Comparison of ENCODE assay signal across 10 cellular contexts in genomic region chr17:74211141-74211928, GRCh38. TPM values are rescaled to one million over a fixed set of nuclear protein-coding genes. Genes with fewer than 3 reads are reported as not detected.
DNase-seq lines count a peak whose midpoint lies in the region; ATAC-seq, FAIRE-seq and TF ChIP-seq lines count a peak whose summit lies in the region.
"Had no signal": no experiment of that assay in that cellular context is flagged by ENCODE, and none has a peak within 500 bp of the region (broad histone marks: within the 10 kb centered on the region; RNA-seq: fewer than 3 reads in every experiment).

No MANE protein-coding gene starts in this region.

- H3K9me3 ChIP-seq in heart left ventricle (no peaks in the 10 kb centered on the region), thoracic aorta (no peaks in the 10 kb centered on the region), kidney (ENCODE audit: control insufficient read depth in 1 of 2, low read length in 2 of 2) (no peaks in the 10 kb centered on the region)
- H3K9me3 ChIP-seq: left lung had no signal

- peak; percentile 34 for DNase-seq in activated T-cell treated with anti-CD3 and anti-CD28 coated beads for 48 hours (ENCODE audit: low read depth)
- no peak for DNase-seq in activated T-cell treated with anti-CD3 and anti-CD28 coated beads for 4 hours
- no peak for DNase-seq in activated T-cell treated with anti-CD3 and anti-CD28 coated beads, Interleukin-2, amount 50 U/mL, for 4 hours
- no peak for DNase-seq in heart left ventricle
- DNase-seq in thoracic aorta (ENCODE audit: low spot score) = no peak
- no peak for DNase-seq in NK-92 treated with Interleukin-12 subunit alpha and Interleukin-12 subunit beta, amount 100 ng/mL, for 24 hours (lab: John Stamatoyannopoulos, UW)
- no peak for DNase-seq in middle frontal gyrus (ENCODE audit: extremely low spot score, low spot score)
- DNase-seq in kidney = no peak
- DNase-seq: NCI-H748 treated with DMSO at 0.1 percent for 48 hours had no signal

- H3K4me3 ChIP-seq in heart left ventricle (peak overlapping the region in 10 of 12 donors; percentile 49 to 74 (median 64)), thoracic aorta (peak overlapping the region; percentile 92), kidney (ENCODE audit: low read length in 2 of 2) (peak overlapping the region in 1 of 2 donors; percentile 93)

- H3K27ac ChIP-seq in heart left ventricle (peak overlapping the region in 7 of 12 donors; percentile 1 to 90 (median 84)), thoracic aorta (no peak overlapping the region), kidney (ENCODE audit: low read depth in 2 of 2, low read length in 2 of 2) (no peak overlapping the region)

- peak in 1 of 2 donors; percentile 2 for ATAC-seq in activated T-cell treated with anti-CD3 and anti-CD28 coated beads, Interleukin-2, amount 50 U/mL, for 4 hours
- ATAC-seq in heart left ventricle (no peak), thoracic aorta (ENCODE audit: insufficient number of reproducible peaks, low FRiP score, low read depth) (no peak)

- H3K9me3 Mint-ChIP-seq in activated T-cell treated with anti-CD3 and anti-CD28 coated beads, Interleukin-2, amount 50 U/mL, for 4 hours = no peaks in the 10 kb centered on the region

- intact Hi-C loops in heart left ventricle (cut with DNase I) = loop anchor here (2.0 to 10.0 kb wide), 10 partner anchors 29 to 243 kb away; partner anchors contain the start of genes BTBD17 (in 4 of the 10) and GPR142 (in 2 of the 10)
- intact Hi-C loops in kidney (cut with DNase I) = no loop called here

- TF ChIP-seq CTCF in heart left ventricle (IDR thresholded peaks at IDR 0.05) = no peak
- no peak for TF ChIP-seq CTCF in thoracic aorta (IDR thresholded peaks at IDR 0.05)
- TF ChIP-seq CTCF in kidney (IDR thresholded peaks at IDR 0.05; ENCODE audit: borderline replicate concordance, extremely low read depth, insufficient read depth) = no peak

- H3K36me3 Mint-ChIP-seq in activated T-cell treated with anti-CD3 and anti-CD28 coated beads, Interleukin-2, amount 50 U/mL, for 4 hours (ENCODE audit: insufficient read depth) = peaks cover 26% of the 10 kb centered on the region

- H3K4me1 ChIP-seq in heart left ventricle (peaks cover 0 to 81% (median 59%) of the 10 kb centered on the region in 12 donors), thoracic aorta (ENCODE audit: control insufficient read depth in 1 of 2, low read depth in 2 of 2) (peaks cover 26 to 41% of the 10 kb centered on the region in 2 donors), kidney (ENCODE audit: control insufficient read depth in 1 of 2, insufficient read depth in 1 of 2, low read depth in 1 of 2, low read length in 2 of 2) (peaks cover 0 to 13% of the 10 kb centered on the region in 2 donors)

- peak overlapping the region; percentile 78 for H3K4me3 Mint-ChIP-seq in activated T-cell treated with anti-CD3 and anti-CD28 coated beads, Interleukin-2, amount 50 U/mL, for 4 hours

- no peak for TF ChIP-seq POLR2A in heart left ventricle (IDR thresholded peaks at IDR 0.05)

- H3K9ac ChIP-seq in kidney (ENCODE audit: low read length in 2 of 2) = no peak overlapping the region

- peaks cover 72% of the 10 kb centered on the region for H3K4me1 Mint-ChIP-seq in activated T-cell treated with anti-CD3 and anti-CD28 coated beads, Interleukin-2, amount 50 U/mL, for 4 hours (ENCODE audit: low read depth)

- no peak for FAIRE-seq in kidney (lab: Jason Lieb, UNC)

- 53 to 61% (median 56%) methylated on average over 12 to 14 of the region's 14 CpGs for WGBS in heart left ventricle, 4 donors

- H3K36me3 ChIP-seq in heart left ventricle (peaks cover 0 to 50% (median 36%) of the 10 kb centered on the region in 9 donors), thoracic aorta (peaks cover 26% of the 10 kb centered on the region), kidney (ENCODE audit: control insufficient read depth in 1 of 2, insufficient read depth in 2 of 2, low read length in 2 of 2) (peaks cover 13 to 26% of the 10 kb centered on the region in 2 donors)

- H3K27me3 ChIP-seq in heart left ventricle (no peaks in the 10 kb centered on the region), thoracic aorta (replicated peaks; ENCODE audit: insufficient read depth) (no peaks in the 10 kb centered on the region)

- no peaks in the 10 kb centered on the region for H3K27me3 Mint-ChIP-seq in activated T-cell treated with anti-CD3 and anti-CD28 coated beads, Interleukin-2, amount 50 U/mL, for 4 hours (ENCODE audit: low read depth)

RNA-seq across cellular contexts. Expression of gene TTYH2, which starts 2.0 kb away (rescaled TPM):
- 1 to 10 TPM; 2.0 to 4.5 (median 3.5) TPM for total RNA-seq in activated T-cell treated with anti-CD3 and anti-CD28 coated beads, Interleukin-2, amount 50 U/mL, for 4 hours
- total RNA-seq in heart left ventricle = 10 to 100 TPM; 17.3 to 34.6 (median 24.6) TPM
- polyA plus RNA-seq in heart left ventricle = 10 to 100 TPM; 10.3 to 14.5 TPM
- 1 to 10 TPM; 2.4 to 3.3 TPM for total RNA-seq in thoracic aorta
- total RNA-seq in kidney = 7.1 TPM
- 2.4 TPM for polyA plus RNA-seq in kidney (ENCODE audit: insufficient read depth, low read depth, low replicate concordance)

RNA-seq across cellular contexts. Expression of gene RPL38, which starts 7.9 kb away (rescaled TPM):
- total RNA-seq in activated T-cell treated with anti-CD3 and anti-CD28 coated beads, Interleukin-2, amount 50 U/mL, for 4 hours = 1,000 to 10,000 TPM; 1,282 to 1,442 (median 1,420) TPM
- total RNA-seq in heart left ventricle (100 to 1,000 TPM; 244 to 836 (median 739) TPM), thoracic aorta (100 to 1,000 TPM; 163 to 177 TPM), kidney (664 TPM)
- polyA plus RNA-seq in heart left ventricle (1,000 to 10,000 TPM in 1 of 2 donors, 100 to 1,000 TPM in 1; 903 to 1,830 TPM), kidney (ENCODE audit: insufficient read depth, low read depth, low replicate concordance) (1,966 TPM)

Comparison
In these comparisons a context has a peak if more than half of its experiments do, and no peak if none do; other contexts are left out.
1. H3K27ac ChIP-seq: peak in heart left ventricle (7 of 12); none in thoracic aorta (0 of 2) and kidney (0 of 2).